In genomic region chr3:31924628-31925270, GRCh38 we compare ENCODE assay signal across 20 cellular contexts. TPM values are rescaled to one million over a fixed set of nuclear protein-coding genes. Genes with fewer than 3 reads are reported as not detected.
DNase-seq lines count a peak whose midpoint lies in the region; ATAC-seq and TF ChIP-seq lines count a peak whose summit lies in the region.
"Had no signal": no experiment of that assay in that cellular context is flagged by ENCODE, and none has a peak within 500 bp of the region (broad histone marks: within the 10 kb centered on the region; RNA-seq: fewer than 3 reads in every experiment).

No MANE protein-coding gene starts in this region.

- H3K4me1 Mint-ChIP-seq in activated T-cell treated with anti-CD3 and anti-CD28 coated beads, Interleukin-2, amount 50 U/mL, for 24 hours (ENCODE audit: low read depth), result peaks cover 24% of the 10 kb centered on the region
- H3K4me1 Mint-ChIP-seq in stimulated activated memory B cell treated with anti-CD40 and anti-IgM and Interleukin-4, amounts not matched to agents 10 μg/mL and 1 μg/mL and 100 μg/mL, for 72 hours, result peaks cover 78% of the 10 kb centered on the region

- intact Hi-C loops in Panc1 (cut with micrococcal nuclease; ENCODE audit: unreplicated experiment), result no loop called here

- no peak overlapping the region for H3K4me3 Mint-ChIP-seq in activated T-cell treated with anti-CD3 and anti-CD28 coated beads, Interleukin-2, amount 50 U/mL, for 24 hours
- peak overlapping the region; percentile 42 for H3K4me3 Mint-ChIP-seq in stimulated activated memory B cell treated with anti-CD40 and anti-IgM and Interleukin-4, amounts not matched to agents 10 μg/mL and 1 μg/mL and 100 μg/mL, for 72 hours
- H3K4me3 Mint-ChIP-seq: activated CD8-positive, alpha-beta T cell treated with anti-CD3 and anti-CD28 coated beads for 36 hours; activated naive CD4-positive, alpha-beta T cell treated with anti-CD3 and anti-CD28 coated beads, Interleukin-2, amount 50 U/mL, for 24 hours; effector memory CD8-positive, alpha-beta T cell; nephron had no signal

- peak overlapping the region; percentile 3 for H3K27ac Mint-ChIP-seq in activated T-cell treated with anti-CD3 and anti-CD28 coated beads, Interleukin-2, amount 50 U/mL, for 24 hours
- H3K27ac Mint-ChIP-seq in stimulated activated memory B cell treated with anti-CD40 and anti-IgM and Interleukin-4, amounts not matched to agents 10 μg/mL and 1 μg/mL and 100 μg/mL, for 72 hours, result peak overlapping the region; percentile 76
- H3K27ac Mint-ChIP-seq: activated CD8-positive, alpha-beta T cell treated with anti-CD3 and anti-CD28 coated beads for 36 hours; activated naive CD4-positive, alpha-beta T cell treated with anti-CD3 and anti-CD28 coated beads, Interleukin-2, amount 50 U/mL, for 24 hours; effector memory CD8-positive, alpha-beta T cell; nephron had no signal

- peaks cover 12% of the 10 kb centered on the region for H3K9me3 Mint-ChIP-seq in activated T-cell treated with anti-CD3 and anti-CD28 coated beads, Interleukin-2, amount 50 U/mL, for 24 hours
- peaks cover 7% of the 10 kb centered on the region for H3K9me3 Mint-ChIP-seq in stimulated activated memory B cell treated with anti-CD40 and anti-IgM and Interleukin-4, amounts not matched to agents 10 μg/mL and 1 μg/mL and 100 μg/mL, for 72 hours

- H3K4me1 ChIP-seq in Panc1 (ENCODE audit: control insufficient read depth, insufficient read depth, low read length), result peaks cover 26% of the 10 kb centered on the region

- ATAC-seq in HG02884 (IDR thresholded peaks at IDR 0.05; ENCODE audit: unreplicated experiment) (peak; percentile 22), Panc1 (0 out of 2 replicates have a peak, but pooled peaks have one; percentile 12)
- no peak for ATAC-seq in stimulated activated memory B cell treated with anti-CD40 and anti-IgM and Interleukin-4, amounts not matched to agents 10 μg/mL and 1 μg/mL and 100 μg/mL, for 72 hours
- ATAC-seq in stimulated activated naive CD8-positive, alpha-beta T cell treated with anti-CD3 and anti-CD28 coated beads, Interleukin-15, Interleukin-2, amounts not matched to agents 100 U/mL and 50 U/mL, for 24 hours, result no peak
- ATAC-seq: activated CD8-positive, alpha-beta T cell treated with anti-CD3 and anti-CD28 coated beads for 36 hours; effector memory CD8-positive, alpha-beta T cell had no signal

- no TSS peak for BruUV-seq in Panc1 (replicated peaks; lab: Mats Ljungman, UMichigan)

- CTCF ChIA-PET in Panc1 (lab: Charles Lee), result no interaction called here

- H3K9me3 ChIP-seq in Panc1 (ENCODE audit: control insufficient read depth, insufficient read depth, low read depth, low read length), result no peaks in the 10 kb centered on the region
- H3K9me3 ChIP-seq: esophagus squamous epithelium had no signal

- H3K36me3 Mint-ChIP-seq in activated T-cell treated with anti-CD3 and anti-CD28 coated beads, Interleukin-2, amount 50 U/mL, for 24 hours (ENCODE audit: low read depth), result peaks cover 4% of the 10 kb centered on the region
- H3K36me3 Mint-ChIP-seq in stimulated activated memory B cell treated with anti-CD40 and anti-IgM and Interleukin-4, amounts not matched to agents 10 μg/mL and 1 μg/mL and 100 μg/mL, for 72 hours, result peaks cover 29% of the 10 kb centered on the region

- no peak for DNase-seq in activated T-cell treated with anti-CD3 and anti-CD28 coated beads, Interleukin-2, amount 50 U/mL, for 24 hours
- DNase-seq in activated T-cell treated with anti-CD3 and anti-CD28 coated beads, Interleukin-2, amount 50 U/mL, for 48 hours, result no peak
- DNase-seq in Panc1 (ENCODE audit: low read depth, low spot score) (no peak), dedifferentiated amniotic fluid mesenchymal stem cell (ENCODE audit: extremely low spot score) (no peak)
- DNase-seq in activated effector memory CD4-positive, alpha-beta T cell treated with Interleukin-2 at 50 U/mL for 16 hours, result no peak
- DNase-seq in stimulated activated naive CD8-positive, alpha-beta T cell treated with anti-CD3 and anti-CD28 coated beads, Interleukin-15, Interleukin-2, amounts not matched to agents 100 U/mL and 50 U/mL, for 24 hours, result no peak
- DNase-seq: activated CD8-positive, alpha-beta T cell treated with anti-CD3 and anti-CD28 coated beads for 36 hours; activated T-cell treated with anti-CD3 and anti-CD28 coated beads, Interleukin-2, amount 50 U/mL, for 1 hour; effector memory CD8-positive, alpha-beta T cell; esophagus squamous epithelium; IMR-90; mesenchymal stem cell; NCI-H187 treated with DMSO at 0.1 percent for 48 hours; NCI-H446; stimulated activated CD4-positive, alpha-beta T cell treated with anti-CD3 and anti-CD28 coated beads, Interleukin-2, amount 100 ng/mL, for 48 hours had no signal

- H3K36me3 ChIP-seq in Panc1 (ENCODE audit: control insufficient read depth, insufficient read depth, low read length), result no peaks in the 10 kb centered on the region

- no peaks in the 10 kb centered on the region for H3K27me3 Mint-ChIP-seq in activated T-cell treated with anti-CD3 and anti-CD28 coated beads, Interleukin-2, amount 50 U/mL, for 24 hours
- no peaks in the 10 kb centered on the region for H3K27me3 Mint-ChIP-seq in stimulated activated memory B cell treated with anti-CD40 and anti-IgM and Interleukin-4, amounts not matched to agents 10 μg/mL and 1 μg/mL and 100 μg/mL, for 72 hours
- H3K27me3 Mint-ChIP-seq: activated naive CD4-positive, alpha-beta T cell treated with anti-CD3 and anti-CD28 coated beads, Interleukin-2, amount 50 U/mL, for 24 hours had no signal

- POLR2A ChIA-PET in Panc1 (lab: Charles Lee), result no interaction called here

- in situ Hi-C loops in Panc1 (cut with HindIII; ENCODE audit: low pct_unique_long_range_greater_than_20kb, low sequenced_read_pairs), result no loop called here

- no peak overlapping the region for H3K4me3 ChIP-seq in Panc1 (ENCODE audit: low read depth in 2 of 2, low read length in 2 of 2)
- H3K4me3 ChIP-seq: esophagus squamous epithelium, skin epidermis had no signal

- H3K27me3 ChIP-seq in Panc1 (ENCODE audit: control insufficient read depth, insufficient read depth, low read length), result no peaks in the 10 kb centered on the region
- H3K27me3 ChIP-seq: esophagus squamous epithelium had no signal

- no peak for TF ChIP-seq CTCF in Panc1 (IDR thresholded peaks at IDR 0.05)

- 0 out of 2 replicates have a peak overlapping the region, but pooled peaks have one; percentile 39 for H3K27ac ChIP-seq in Panc1 (ENCODE audit: low read length)
- H3K27ac ChIP-seq: esophagus squamous epithelium, skin epidermis had no signal

RNA-seq across cellular contexts. Expression of gene OSBPL10, which starts 56.3 kb away (rescaled TPM):
- total RNA-seq in Panc1 (2021; ENCODE audit: unreplicated experiment), result 88.1 TPM
- 65.0 TPM for polyA plus RNA-seq in Panc1 (2012; ENCODE audit: insufficient read length)

RNA-seq across cellular contexts. Expression of gene ZNF860, which starts 56.8 kb away (rescaled TPM):
- total RNA-seq in Panc1 (2021; ENCODE audit: unreplicated experiment), result 8.9 TPM
- 7.2 TPM for polyA plus RNA-seq in Panc1 (2012; ENCODE audit: insufficient read length)
- total RNA-seq: activated CD8-positive, alpha-beta T cell treated with anti-CD3 and anti-CD28 coated beads for 36 hours had no signal

Comparison
In these comparisons a context has a peak if more than half of its experiments do, and no peak if none do; other contexts are left out.
1. ATAC-seq: peak in HG02884 (single experiment) and Panc1 (single experiment); none in stimulated activated memory B cell treated with anti-CD40 and anti-IgM and Interleukin-4, amounts not matched to agents 10 μg/mL and 1 μg/mL and 100 μg/mL, for 72 hours (single experiment) and stimulated activated naive CD8-positive, alpha-beta T cell treated with anti-CD3 and anti-CD28 coated beads, Interleukin-15, Interleukin-2, amounts not matched to agents 100 U/mL and 50 U/mL, for 24 hours (single experiment).